8 cellular contexts compared by ENCODE assay signal in genomic region chr7:69738396-69738889, GRCh38.
DNase-seq lines count a peak whose midpoint lies in the region; ATAC-seq and TF ChIP-seq lines count a peak whose summit lies in the region.

No MANE protein-coding gene starts in this region.

- no peak overlapping the region for H3K9ac ChIP-seq in PC-3 (ENCODE audit: low read length)

- TF ChIP-seq CTCF in lower lobe of right lung (IDR thresholded peaks at IDR 0.05) (no peak), PC-3 (conservative IDR thresholded peaks at IDR 0.05; ENCODE audit: low read depth, low read length) (no peak)

- intact Hi-C loops in left ventricle myocardium superior (cut with micrococcal nuclease): no loop called here
- intact Hi-C loops in right cardiac atrium (cut with DNase I): no loop called here
- intact Hi-C loops in lower lobe of right lung (cut with DNase I): no loop called here
- intact Hi-C loops in PC-3 (cut with micrococcal nuclease): no loop called here

- no peaks in the 10 kb centered on the region for H4K20me1 ChIP-seq in PC-3 (ENCODE audit: low read length)

- POLR2A ChIA-PET in PC-3 (lab: Charles Lee; ENCODE audit: unreplicated experiment): no interaction called here

- H3K4me1 ChIP-seq in right cardiac atrium (ENCODE audit: control insufficient read depth, insufficient read depth, low read length): peaks cover 9% of the 10 kb centered on the region
- peaks cover 9% of the 10 kb centered on the region for H3K4me1 ChIP-seq in lower lobe of right lung
- no peaks in the 10 kb centered on the region for H3K4me1 ChIP-seq in PC-3 (ENCODE audit: insufficient read depth, low read length)

- no TSS peak for BruUV-seq in PC-3 (replicated peaks; lab: Mats Ljungman, UMichigan)

- WGBS in right cardiac atrium: 46% methylated on average over 4 of the region's 4 CpGs

- H3F3A ChIP-seq in PC-3 (ENCODE audit: low read length, unreplicated experiment): no peaks in the 10 kb centered on the region

- H3K4me3 ChIP-seq in right cardiac atrium (ENCODE audit: low read length) (no peak overlapping the region), lower lobe of right lung (no peak overlapping the region), PC-3 (ENCODE audit: low read length) (no peak overlapping the region)

- H3K27me3 ChIP-seq in right cardiac atrium (ENCODE audit: control insufficient read depth, insufficient read depth) (no peaks in the 10 kb centered on the region), lower lobe of right lung (ENCODE audit: low read depth) (no peaks in the 10 kb centered on the region), PC-3 (ENCODE audit: low read length) (no peaks in the 10 kb centered on the region)

- H3K36me3 ChIP-seq in lower lobe of right lung: no peaks in the 10 kb centered on the region
- no peaks in the 10 kb centered on the region for H3K36me3 ChIP-seq in PC-3 (ENCODE audit: low read depth, low read length)

- H3K27ac ChIP-seq in right cardiac atrium (ENCODE audit: low read length) (no peak overlapping the region), lower lobe of right lung (no peak overlapping the region), PC-3 (ENCODE audit: low read length) (no peak overlapping the region)

- H3K9me3 ChIP-seq in right cardiac atrium (ENCODE audit: control insufficient read depth, low read length) (no peaks in the 10 kb centered on the region), lower lobe of right lung (no peaks in the 10 kb centered on the region), PC-3 (ENCODE audit: low read length) (no peaks in the 10 kb centered on the region)

- H2AFZ ChIP-seq in PC-3 (ENCODE audit: low read length): no peak overlapping the region

- no peak overlapping the region for H3K4me2 ChIP-seq in PC-3 (ENCODE audit: low read length)

- H3K79me2 ChIP-seq in PC-3 (ENCODE audit: low read length): no peaks in the 10 kb centered on the region

- CTCF ChIA-PET in PC-3 (lab: Charles Lee): no interaction called here

- ATAC-seq in left ventricle myocardium superior (peak; percentile 45), right cardiac atrium (no peak), HG03064 (IDR thresholded peaks at IDR 0.05; ENCODE audit: low read depth, unreplicated experiment) (peak; percentile 53), SK-N-SH treated with all-trans-retinoic acid at 6 μM for 48 hours (peak; percentile 70), lower lobe of right lung (no peak), PC-3 (no peak)

- no peaks in the 10 kb centered on the region for H3K9me2 ChIP-seq in PC-3 (replicated peaks; ENCODE audit: low read length)

- DNase-seq in left ventricle myocardium superior (no peak), right cardiac atrium (no peak), lower lobe of right lung (no peak), NOMO-1 (lab: John Stamatoyannopoulos, UW; ENCODE audit: unreplicated experiment in 2 of 2) (no peak), 8988T (no peak), PC-3 (no peak)

TF ChIP-seq in SK-N-SH treated with all-trans-retinoic acid at 6 μM for 48 hours, 23 proteins besides CTCF, POLR2A, EP300 and RAD21:
- TF ChIP-seq ARNTL (CRISPR knock-in tag; IDR thresholded peaks at IDR 0.05; ENCODE audit: borderline replicate concordance, low read depth): no peak
- peak; percentile 15; the same call in 1 of the 2 replicates for TF ChIP-seq TCF4 (CRISPR knock-in tag; IDR thresholded peaks at IDR 0.05; ENCODE audit: borderline replicate concordance)
- no peak for TF ChIP-seq ZNF8 (CRISPR knock-in tag; IDR thresholded peaks at IDR 0.05)
- no peak for TF ChIP-seq ZFP30 (CRISPR knock-in tag; IDR thresholded peaks at IDR 0.05)
- TF ChIP-seq ISL1 (CRISPR knock-in tag; IDR thresholded peaks at IDR 0.05): peak; percentile 56
- no peak for TF ChIP-seq GLIS3 (CRISPR knock-in tag; IDR thresholded peaks at IDR 0.05)
- no peak for TF ChIP-seq ZC3H10 (CRISPR knock-in tag; IDR thresholded peaks at IDR 0.05)
- TF ChIP-seq TOX (CRISPR knock-in tag; IDR thresholded peaks at IDR 0.05; ENCODE audit: borderline replicate concordance): no peak
- no peak for TF ChIP-seq SNAI2 (CRISPR knock-in tag; IDR thresholded peaks at IDR 0.05)
- TF ChIP-seq RARB (CRISPR knock-in tag; IDR thresholded peaks at IDR 0.05): no peak
- TF ChIP-seq OSR1 (CRISPR knock-in tag; IDR thresholded peaks at IDR 0.05): no peak
- TF ChIP-seq CSRNP3 (CRISPR knock-in tag; IDR thresholded peaks at IDR 0.05): no peak
- TF ChIP-seq ZNF70 (CRISPR knock-in tag; IDR thresholded peaks at IDR 0.05): no peak
TF ChIP-seq in SK-N-SH treated with all-trans-retinoic acid at 6 μM for 48 hours: peak in this region for 2.

Comparison
In these comparisons a context has a peak if more than half of its experiments do, and no peak if none do; other contexts are left out.
1. ATAC-seq: peak in left ventricle myocardium superior (single experiment), HG03064 (single experiment) and SK-N-SH treated with all-trans-retinoic acid at 6 μM for 48 hours (single experiment); none in right cardiac atrium (0 of 2), lower lobe of right lung (0 of 2) and PC-3 (single experiment).